ENCODE assay signal across 8 cellular contexts in the genomic region with DNA sequence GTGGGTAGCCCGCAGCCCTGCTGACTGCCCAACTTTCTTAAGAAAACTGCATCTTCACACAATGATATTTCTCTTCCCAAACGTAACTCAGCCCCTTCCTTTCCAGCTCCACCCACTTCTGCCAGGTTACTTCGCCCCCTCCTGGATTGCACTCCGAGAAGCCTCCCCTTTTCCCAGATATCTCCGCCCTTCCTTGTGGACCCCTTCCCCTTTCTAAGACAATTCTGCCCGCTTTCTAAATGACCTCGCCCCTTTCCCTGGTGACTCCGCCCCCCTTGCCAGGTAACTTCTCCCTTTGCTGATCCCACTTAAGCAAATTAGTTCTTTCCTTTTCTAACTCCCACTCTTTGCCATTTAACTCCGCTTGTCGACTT. TPM values are rescaled to one million over a fixed set of nuclear protein-coding genes. Genes with fewer than 3 reads are reported as not detected.
DNase-seq lines count a peak whose midpoint lies in the region; ATAC-seq and TF ChIP-seq lines count a peak whose summit lies in the region.

No MANE protein-coding gene starts in this region.

- no peak for TF ChIP-seq EP300 in tibial nerve (IDR thresholded peaks at IDR 0.05)

- peak overlapping the region; percentile 90 for H2AFZ ChIP-seq in GM23248

- peak overlapping the region; percentile 95 for H3K4me3 Mint-ChIP-seq in activated naive CD8-positive, alpha-beta T cell

- H3K9me3 Mint-ChIP-seq in activated naive CD8-positive, alpha-beta T cell (ENCODE audit: low read depth) = no peaks in the 10 kb centered on the region

- peak overlapping the region; percentile 83 for H3K27ac Mint-ChIP-seq in activated naive CD8-positive, alpha-beta T cell

- H3K4me3 ChIP-seq in BLaER1 treated with 17β-estradiol and CSF1 and Interleukin-3, amounts not matched to agents 10 nM and 100 nM = peak overlapping the region; percentile 59 to 77 (median 68)
- H3K4me3 ChIP-seq in GM23248 (peak overlapping the region; percentile 81), tibial nerve (peak overlapping the region; percentile 44 to 73 (median 58))

- H3K4me2 ChIP-seq in BLaER1 treated with 17β-estradiol and CSF1 and Interleukin-3, amounts not matched to agents 10 nM and 100 nM = peak overlapping the region; percentile 78 to 98 (median 91)
- H3K4me2 ChIP-seq in GM23248 (ENCODE audit: unreplicated experiment) = peak overlapping the region; percentile 91

- peaks cover 20% of the 10 kb centered on the region for H3K4me1 Mint-ChIP-seq in activated naive CD8-positive, alpha-beta T cell (ENCODE audit: low read depth)

- no peaks in the 10 kb centered on the region for H3F3A ChIP-seq in GM23248 (ENCODE audit: insufficient read depth)

- TF ChIP-seq CTCF in tibial nerve (IDR thresholded peaks at IDR 0.05) = no peak
- TF ChIP-seq CTCF in omental fat pad (IDR thresholded peaks at IDR 0.05) = no peak

- TF ChIP-seq POLR2A in tibial nerve (IDR thresholded peaks at IDR 0.05) = no peak

- WGBS in GM23248 (ENCODE audit: low coverage in 1 of 2, low lambda C conversion rate in 2 of 2, missing lambda C conversion rate in 2 of 2), 2 experiments = 0 to 3% methylated on average over 10 of the region's 10 CpGs
- 0 to 1% methylated on average over 10 of the region's 10 CpGs for WGBS in tibial nerve, 2 donors

- in situ Hi-C loops in GM23248 (cut with MboI) = no loop called here

- intact Hi-C loops in left colon (cut with DNase I, micrococcal nuclease) = loop anchor here in 1 of 2 donors (5.0 kb wide), 1 partner anchor 108 kb away; no protein-coding TSS in a partner anchor

- peak overlapping the region in 10 of 11 experiments; percentile 44 to 77 (median 68); a peak in 18 of 22 replicates for H3K27ac ChIP-seq in BLaER1 treated with 17β-estradiol and CSF1 and Interleukin-3, amounts not matched to agents 10 nM and 100 nM
- H3K27ac ChIP-seq in GM23248 = peak overlapping the region; percentile 29; the same call in 1 of the 2 replicates
- peak overlapping the region; percentile 65 to 90 (median 75) for H3K27ac ChIP-seq in tibial nerve

- H4K20me1 ChIP-seq in BLaER1 treated with 17β-estradiol and CSF1 and Interleukin-3, amounts not matched to agents 10 nM and 100 nM = peaks cover 0 to 5% (median 0%) of the 10 kb centered on the region in 11 experiments; a peak in 1 of 22 replicates
- H4K20me1 ChIP-seq in GM23248 (ENCODE audit: insufficient read depth) = no peaks in the 10 kb centered on the region

- H3K27me3 Mint-ChIP-seq in activated naive CD8-positive, alpha-beta T cell = peaks cover 5% of the 10 kb centered on the region

- H3K27me3 ChIP-seq in BLaER1 treated with 17β-estradiol and CSF1 and Interleukin-3, amounts not matched to agents 10 nM and 100 nM = peaks cover 0 to 19% (median 11%) of the 10 kb centered on the region in 11 experiments; a peak in 18 of 22 replicates
- H3K27me3 ChIP-seq in GM23248 (replicated peaks; ENCODE audit: insufficient read depth) = no peaks in the 10 kb centered on the region
- H3K27me3 ChIP-seq in tibial nerve = no peaks in the 10 kb centered on the region

- no peak for DNase-seq in GM23248
- no peak for DNase-seq in left colon
- DNase-seq in tibial nerve (ENCODE audit: low spot score in 2 of 2) = no peak
- no peak for DNase-seq in omental fat pad (ENCODE audit: low spot score)
- DNase-seq in SIG-M5 (lab: John Stamatoyannopoulos, UW) = no peak
- DNase-seq in NCI-H226 = no peak

- H3K9me3 ChIP-seq in BLaER1 treated with 17β-estradiol and CSF1 and Interleukin-3, amounts not matched to agents 10 nM and 100 nM (replicated peaks in 1 of 11) = no peaks in the 10 kb centered on the region
- H3K9me3 ChIP-seq in GM23248 (ENCODE audit: low read depth) (no peaks in the 10 kb centered on the region), tibial nerve (no peaks in the 10 kb centered on the region)

- peaks cover 0 to 4% (median 0%) of the 10 kb centered on the region in 11 experiments; a peak in 2 of 22 replicates for H3K36me3 ChIP-seq in BLaER1 treated with 17β-estradiol and CSF1 and Interleukin-3, amounts not matched to agents 10 nM and 100 nM
- H3K36me3 ChIP-seq in GM23248 (ENCODE audit: low read depth) (no peaks in the 10 kb centered on the region), tibial nerve (no peaks in the 10 kb centered on the region)

- peak overlapping the region; percentile 53 to 83 (median 75); a peak in 21 of 22 replicates for H3K9ac ChIP-seq in BLaER1 treated with 17β-estradiol and CSF1 and Interleukin-3, amounts not matched to agents 10 nM and 100 nM
- H3K9ac ChIP-seq in GM23248 = peak overlapping the region; percentile 56

- H3K36me3 Mint-ChIP-seq in activated naive CD8-positive, alpha-beta T cell = no peaks in the 10 kb centered on the region

- ATAC-seq in left colon (peak; percentile 1), omental fat pad (ENCODE audit: low FRiP score) (no peak)

- H3K79me2 ChIP-seq in GM23248 (ENCODE audit: insufficient read depth) = no peaks in the 10 kb centered on the region

- no peaks in the 10 kb centered on the region for H3K9me2 ChIP-seq in GM23248 (ENCODE audit: insufficient read depth)

- H3K4me1 ChIP-seq in BLaER1 treated with 17β-estradiol and CSF1 and Interleukin-3, amounts not matched to agents 10 nM and 100 nM = peaks cover 14 to 36% (median 28%) of the 10 kb centered on the region in 10 experiments; a peak in 18 of 20 replicates
- H3K4me1 ChIP-seq in GM23248 (ENCODE audit: insufficient read depth) (no peaks in the 10 kb centered on the region), tibial nerve (peaks cover 0 to 28% (median 11%) of the 10 kb centered on the region in 4 donors)

RNA-seq across cellular contexts. Expression of a gene that starts 2.6 kb away (rescaled TPM):
- total RNA-seq in GM23248 (2014; rRNA removed; shearing (Covaris generic)) = 1.7 and 2.0 TPM in 2 replicates
- 0.61 and 1.4 TPM in 2 replicates for polyA plus RNA-seq in GM23248 (2016; fragmentation: Nextera tagmentation; extraction: Ambion mirVana)
- total RNA-seq in left colon = 1 to 10 TPM; 1.7 to 2.1 TPM
- 1 to 10 TPM in 3 of 4 donors, under 1 TPM in 1; 0.44 to 3.7 (median 2.1) TPM for total RNA-seq in tibial nerve
- 1 to 10 TPM in 2 of 4 donors, under 1 TPM in 2; 0.47 to 1.0 (median 0.98) TPM for total RNA-seq in omental fat pad

RNA-seq across cellular contexts. Expression of a gene that starts 26.9 kb away (rescaled TPM):
- 84.3 and 95.9 TPM in 2 replicates for total RNA-seq in GM23248 (2014; rRNA removed; shearing (Covaris generic))
- polyA plus RNA-seq in GM23248 (2016; fragmentation: Nextera tagmentation; extraction: Ambion mirVana) = 141 and 146 TPM in 2 replicates
- total RNA-seq in left colon = 100 to 1,000 TPM; 147 to 198 TPM
- 100 to 1,000 TPM in 3 of 4 donors, 10 to 100 TPM in 1; 73.2 to 118 (median 101) TPM for total RNA-seq in tibial nerve
- 100 to 1,000 TPM; 136 to 251 (median 166) TPM for total RNA-seq in omental fat pad

RNA-seq across cellular contexts. Expression of a gene that starts 27.9 kb away (rescaled TPM):
- not detected in 2 replicates for total RNA-seq in GM23248 (2014; rRNA removed; shearing (Covaris generic))
- not detected in 2 replicates for polyA plus RNA-seq in GM23248 (2016; fragmentation: Nextera tagmentation; extraction: Ambion mirVana)
- total RNA-seq in left colon (under 1 TPM in 1 of 2 donors, not detected in 1; 0.08 TPM), tibial nerve (under 1 TPM in 1 of 4 donors, not detected in 3; 0.30 TPM), omental fat pad (1 to 10 TPM in 3 of 4 donors, not detected in 1; 1.4 to 2.9 (median 1.7) TPM)

RNA-seq across cellular contexts. Expression of a gene that starts 29.5 kb away (rescaled TPM):
- total RNA-seq in GM23248 (2014; rRNA removed; shearing (Covaris generic)) = not detected in 2 replicates
- 0.93 and 1.0 TPM in 2 replicates for polyA plus RNA-seq in GM23248 (2016; fragmentation: Nextera tagmentation; extraction: Ambion mirVana)
- total RNA-seq in left colon = 1 to 10 TPM; 1.7 to 1.8 TPM
- not detected for total RNA-seq in tibial nerve
- total RNA-seq in omental fat pad = not detected

RNA-seq across cellular contexts. Expression of a gene that starts 33.2 kb away (rescaled TPM):
- total RNA-seq in GM23248 (2014; rRNA removed; shearing (Covaris generic)) = not detected in 2 replicates
- not detected in 2 replicates for polyA plus RNA-seq in GM23248 (2016; fragmentation: Nextera tagmentation; extraction: Ambion mirVana)
- total RNA-seq in left colon = 1 to 10 TPM; 1.5 to 5.0 TPM
- 1 to 10 TPM in 2 of 4 donors, not detected in 2; 3.6 to 3.9 TPM for total RNA-seq in tibial nerve
- total RNA-seq in omental fat pad = 1 to 10 TPM in 2 of 4 donors, under 1 TPM in 1, not detected in 1; 0.56 to 4.0 (median 2.6) TPM
